Comparison of ENCODE assay signal across 8 cellular contexts in genomic region chr2:240451791-240452470, GRCh38. TPM values are rescaled to one million over a fixed set of nuclear protein-coding genes. Genes with fewer than 3 reads are reported as not detected.
A peak's percentile ranks its signal among the peaks of the same experiment; 100 is the strongest.
DNase-seq lines count a peak whose midpoint lies in the region; ATAC-seq, FAIRE-seq and TF ChIP-seq lines count a peak whose summit lies in the region.
"Had no signal": no experiment of that assay in that cellular context is flagged by ENCODE, and none has a peak within 500 bp of the region (broad histone marks: within the 10 kb centered on the region; RNA-seq: fewer than 3 reads in every experiment).

No MANE protein-coding gene starts in this region.

- H3K36me3 ChIP-seq in MM.1S (replicated peaks; ENCODE audit: insufficient read depth, low read length) (no peaks in the 10 kb centered on the region), thoracic aorta (no peaks in the 10 kb centered on the region), OCI-LY7 (ENCODE audit: insufficient read depth, low read length) (no peaks in the 10 kb centered on the region)

- H3K9me3 Mint-ChIP-seq in memory B cell = no peaks in the 10 kb centered on the region

- H3K9me3 ChIP-seq in MM.1S (replicated peaks; ENCODE audit: insufficient read depth, low read length) (no peaks in the 10 kb centered on the region), thoracic aorta (no peaks in the 10 kb centered on the region), OCI-LY7 (ENCODE audit: low read length) (no peaks in the 10 kb centered on the region)

- CTCF ChIA-PET in OCI-LY7 (lab: Charles Lee; ENCODE audit: unreplicated experiment) = no interaction called here

- H4K20me1 ChIP-seq in MM.1S (ENCODE audit: insufficient read depth, low read length) = no peaks in the 10 kb centered on the region
- H4K20me1 ChIP-seq in OCI-LY7 (ENCODE audit: insufficient read depth, low read length) = no peaks in the 10 kb centered on the region

- H3K4me3 ChIP-seq in MM.1S (ENCODE audit: low read length) (peak overlapping the region; percentile 22; the same call in 1 of the 2 replicates), thoracic aorta (peak overlapping the region; percentile 77), OCI-LY7 (ENCODE audit: low read depth, low read length, poor library complexity, severe bottlenecking) (no peak overlapping the region)

- no TSS peak for BruUV-seq in OCI-LY7 (replicated peaks; lab: Mats Ljungman, UMichigan)

- H3K4me2 ChIP-seq in MM.1S (ENCODE audit: low read depth, low read length) (peak overlapping the region; percentile 29; the same call in 1 of the 2 replicates), OCI-LY7 (ENCODE audit: low read length) (no peak overlapping the region)

- H3K4me1 Mint-ChIP-seq in memory B cell = peaks cover 25% of the 10 kb centered on the region

- H2AFZ ChIP-seq in MM.1S (ENCODE audit: low read length) = no peak overlapping the region
- H2AFZ ChIP-seq in OCI-LY7 (ENCODE audit: low read length) = no peak overlapping the region

- DNase-seq in MM.1S = no peak
- DNase-seq in memory B cell (ENCODE audit: low spot score in 2 of 2) = no peak
- DNase-seq in thoracic aorta (ENCODE audit: low spot score) = no peak
- DNase-seq in OCI-LY7 (ENCODE audit: low spot score) = no peak
- DNase-seq in D341Med (ENCODE audit: low spot score) = no peak
- no peak for DNase-seq in frontal cortex (ENCODE audit: low spot score in 2 of 2)
- DNase-seq: activated CD4-positive, alpha-beta T cell treated with anti-CD3 and anti-CD28 coated beads, Interleukin-2, amount 50 U/mL, for 4 hours had no signal

- peaks cover 2% of the 10 kb centered on the region for H3K36me3 Mint-ChIP-seq in memory B cell

- no peak overlapping the region for H3K9ac ChIP-seq in MM.1S (ENCODE audit: low read length)

- H3K4me3 Mint-ChIP-seq in memory B cell = peak overlapping the region; percentile 81

- H3K27me3 ChIP-seq in MM.1S (replicated peaks; ENCODE audit: insufficient read depth, low read length) (peaks cover 36% of the 10 kb centered on the region), thoracic aorta (replicated peaks; ENCODE audit: insufficient read depth) (no peaks in the 10 kb centered on the region)

- intact Hi-C loops in OCI-LY7 (cut with micrococcal nuclease; ENCODE audit: unreplicated experiment) = no loop called here

- TF ChIP-seq CTCF in MM.1S (IDR thresholded peaks at IDR 0.05; ENCODE audit: low read length) (no peak), thoracic aorta (IDR thresholded peaks at IDR 0.05) (no peak), OCI-LY7 (conservative IDR thresholded peaks at IDR 0.05; ENCODE audit: low read length) (no peak)

- no peak overlapping the region for H3K27ac Mint-ChIP-seq in memory B cell

- H3K9me2 ChIP-seq in MM.1S (replicated peaks; ENCODE audit: insufficient read depth, low read length) (no peaks in the 10 kb centered on the region), OCI-LY7 (ENCODE audit: insufficient read depth, low read length) (no peaks in the 10 kb centered on the region)

- FAIRE-seq in frontal cortex (lab: Jason Lieb, UNC) = no peak

- ATAC-seq in memory B cell (ENCODE audit: low read depth) (no peak), thoracic aorta (ENCODE audit: insufficient number of reproducible peaks, low FRiP score, low read depth) (no peak)

- H3K4me1 ChIP-seq in MM.1S (ENCODE audit: low read length) (no peaks in the 10 kb centered on the region), thoracic aorta (ENCODE audit: control insufficient read depth in 1 of 2, low read depth in 2 of 2) (peaks cover 13 to 31% of the 10 kb centered on the region in 2 donors), OCI-LY7 (ENCODE audit: insufficient read depth, low read length, poor library complexity, severe bottlenecking) (no peaks in the 10 kb centered on the region)

- no peaks in the 10 kb centered on the region for H3F3A ChIP-seq in MM.1S (ENCODE audit: insufficient read depth, low read length)

- H3K27ac ChIP-seq in MM.1S (ENCODE audit: low read length) (no peak overlapping the region), cingulate gyrus (ENCODE audit: low read depth, low read length) (peak overlapping the region; percentile 74), thoracic aorta (no peak overlapping the region), OCI-LY7 (ENCODE audit: low read depth, low read length, poor library complexity, severe bottlenecking) (no peak overlapping the region)

- H3K27me3 Mint-ChIP-seq in memory B cell = peaks cover 36% of the 10 kb centered on the region

- no peaks in the 10 kb centered on the region for H3K79me2 ChIP-seq in MM.1S (ENCODE audit: low read length)
- H3K79me2 ChIP-seq in OCI-LY7 (ENCODE audit: insufficient read depth, low read depth, low read length) = no peaks in the 10 kb centered on the region

- POLR2A ChIA-PET in OCI-LY7 (lab: Charles Lee) = no interaction called here

RNA-seq across cellular contexts. Expression of gene GPC1, which starts 16.5 kb away (rescaled TPM):
- total RNA-seq in thoracic aorta (100 to 1,000 TPM in 1 of 2 donors, 10 to 100 TPM in 1; 94.2 to 162 TPM), OCI-LY7 (2022) (3.0 and 4.0 TPM in 2 replicates), frontal cortex (38.7 TPM)
- total RNA-seq in OCI-LY7 (2014; rRNA removed; shearing (Covaris generic)) = 1.4 and 2.4 TPM in 2 replicates
